28 cellular contexts compared by ENCODE assay signal in the genomic region with DNA sequence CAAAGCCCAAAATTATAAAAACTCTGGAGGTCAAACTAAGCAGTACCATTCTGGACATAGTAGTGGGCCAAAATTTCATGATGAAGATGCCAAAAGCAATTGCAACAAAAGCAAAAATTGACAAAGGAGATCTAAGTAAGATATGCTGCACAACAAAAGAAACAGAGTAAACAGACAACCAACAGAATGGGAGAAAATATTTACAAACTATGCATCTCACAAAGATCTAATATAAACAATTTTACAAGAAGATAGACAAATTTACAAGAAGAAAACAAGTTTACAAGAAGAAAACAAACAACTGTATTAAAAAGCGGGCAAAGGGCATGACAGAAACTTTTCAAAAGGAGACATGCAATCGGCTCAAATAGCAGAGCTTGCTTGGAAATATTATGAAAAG.
DNase-seq lines count a peak whose midpoint lies in the region; TF ChIP-seq lines count a peak whose summit lies in the region.
"Had no signal": no experiment of that assay in that cellular context is flagged by ENCODE, and none has a peak within 500 bp of the region (broad histone marks: within the 10 kb centered on the region; RNA-seq: fewer than 3 reads in every experiment).

No MANE protein-coding gene starts in this region.

- DNase-seq in LNCaP clone FGC (ENCODE audit: low read depth), result peak; percentile 67
- DNase-seq in NCI-H2081 treated with DMSO at 0.1 percent for 48 hours (lab: John Stamatoyannopoulos, UW), result no peak
- no peak for DNase-seq in nucleus accumbens (lab: John Stamatoyannopoulos, UW)
- DNase-seq: 8988T; ACHN; AML-193; BE2C; C1 segment of cervical spinal cord; Caco-2; Calu3; CD4-positive, alpha-beta memory T cell; CD4-positive, alpha-beta T cell; CD4-positive, CD25-positive, alpha-beta regulatory T cell; CD8-positive, alpha-beta memory T cell; CD8-positive, alpha-beta T cell; COR-L47; DMS 273 treated with DMSO at 0.1 percent for 48 hours; DMS153; DMS53; DMS79; DMS79 treated with DMSO at 0.1 percent for 48 hours; DND-41; EL had no signal

- H3K27ac ChIP-seq in 22Rv1, result peak overlapping the region; percentile 57
- H3K27ac ChIP-seq: A549; BLaER1; BLaER1 treated with 17β-estradiol and CSF1 and Interleukin-3, amounts not matched to agents 10 nM and 100 nM; C4-2B had no signal

- TF ChIP-seq CTCF in 22Rv1 (IDR thresholded peaks at IDR 0.05) (no peak), LNCaP clone FGC (IDR thresholded peaks at IDR 0.05; ENCODE audit: control insufficient read depth, extremely low read depth, insufficient read depth) (no peak)

- no peak overlapping the region for H3K4me3 ChIP-seq in LNCaP clone FGC (ENCODE audit: low read depth, low read length)
- H3K4me3 ChIP-seq: A549; BLaER1; BLaER1 treated with 17β-estradiol and CSF1 and Interleukin-3, amounts not matched to agents 10 nM and 100 nM had no signal
